Comparison of ENCODE assay signal across 18 cellular contexts in the genomic region with DNA sequence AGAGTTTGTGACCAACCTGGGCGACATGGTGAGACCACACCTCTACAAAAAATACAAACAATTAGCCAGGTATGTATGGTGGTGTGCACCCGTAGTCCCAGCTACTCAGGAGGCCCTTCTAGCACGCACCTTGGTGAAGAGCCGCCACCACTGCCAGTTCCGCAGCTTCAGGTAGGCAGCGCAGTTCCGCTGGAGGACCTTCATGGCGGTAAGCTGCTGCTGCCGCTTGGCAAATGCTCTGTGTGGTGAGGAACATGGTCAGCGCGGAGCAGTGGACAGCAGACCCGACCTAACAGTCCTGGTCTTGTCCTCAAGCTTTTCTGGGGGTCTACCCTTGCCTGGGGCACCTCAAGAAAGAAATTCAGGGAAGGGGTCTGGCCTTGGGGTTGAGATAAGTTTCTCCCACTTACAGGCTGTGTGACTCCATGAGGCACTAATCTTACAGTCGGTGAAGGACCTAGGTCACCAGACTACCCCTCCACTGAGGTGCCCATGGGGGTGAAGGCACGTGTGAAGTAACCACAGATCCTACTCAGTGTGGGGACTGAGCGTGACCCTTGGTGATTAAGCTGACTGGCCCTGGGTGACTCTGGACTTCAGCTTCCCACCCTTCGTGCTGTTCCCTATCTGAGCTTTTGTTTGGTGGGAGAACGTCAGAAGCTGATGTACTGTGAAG. TPM values are rescaled to one million over a fixed set of nuclear protein-coding genes. Genes with fewer than 3 reads are reported as not detected.
DNase-seq lines count a peak whose midpoint lies in the region; ATAC-seq and TF ChIP-seq lines count a peak whose summit lies in the region.
"Had no signal": no experiment of that assay in that cellular context is flagged by ENCODE, and none has a peak within 500 bp of the region (broad histone marks: within the 10 kb centered on the region; RNA-seq: fewer than 3 reads in every experiment).

No MANE protein-coding gene starts in this region.

- H3K9me1 ChIP-seq in IMR-90 (ENCODE audit: insufficient read depth, low read length): peaks cover 9% of the 10 kb centered on the region

- peaks cover 21% of the 10 kb centered on the region for H3K4me1 ChIP-seq in IMR-90 (ENCODE audit: control insufficient read depth, insufficient read depth, low read length)
- H3K4me1 ChIP-seq in rectal smooth muscle tissue (ENCODE audit: control insufficient read depth, insufficient read depth, low read length): peaks cover 16% of the 10 kb centered on the region
- no peaks in the 10 kb centered on the region for H3K4me1 ChIP-seq in thyroid gland

- H3K4me1 Mint-ChIP-seq in T-helper 2 cell treated with Interferon-gamma antibody and Interleukin-4, amounts not matched to agents 5 μg/mL and 100 μg/mL, for 36 hours (ENCODE audit: low read depth): no peaks in the 10 kb centered on the region

- peak overlapping the region; percentile 95 for H2AK5ac ChIP-seq in IMR-90 (ENCODE audit: low read depth, low read length)

- CTCF ChIA-PET in IMR-90 (lab: Yijun Ruan, JAX): interaction anchor here (1.0 to 2.1 kb wide), 2 partner anchors 82 to 167 kb away, joined by 3 to 17 read pairs; no protein-coding TSS in a partner anchor

- intact Hi-C loops in IMR-90 (cut with micrococcal nuclease): loop anchor here (1.0 kb wide), 1 partner anchor 27 kb away; no protein-coding TSS in a partner anchor
- intact Hi-C loops in thyroid gland (cut with DNase I): no loop called here

- peaks cover 90% of the 10 kb centered on the region for H4K20me1 ChIP-seq in IMR-90 (ENCODE audit: insufficient read depth, low read length)

- H2BK15ac ChIP-seq in IMR-90 (ENCODE audit: low read depth, low read length): peak overlapping the region; percentile 73; the same call in 2 of the 3 replicates

- H3K79me1 ChIP-seq in IMR-90 (ENCODE audit: low read depth in 1 of 2, low read length in 2 of 2): peaks cover 52 to 92% of the 10 kb centered on the region in 2 experiments

- H3K23ac ChIP-seq in IMR-90 (ENCODE audit: low read depth, low read length): peak overlapping the region; percentile 95

- peaks cover 77% of the 10 kb centered on the region for H3K36me3 Mint-ChIP-seq in T-helper 2 cell treated with Interferon-gamma antibody and Interleukin-4, amounts not matched to agents 5 μg/mL and 100 μg/mL, for 36 hours (ENCODE audit: low read depth)

- peak overlapping the region; percentile 94 for H4K91ac ChIP-seq in IMR-90 (ENCODE audit: insufficient read depth, low read depth, low read length)

- H3K9me3 ChIP-seq in IMR-90 (ENCODE audit: control insufficient read depth, insufficient read depth, low read length): no peaks in the 10 kb centered on the region
- no peaks in the 10 kb centered on the region for H3K9me3 ChIP-seq in thyroid gland
- H3K9me3 ChIP-seq: SK-N-SH had no signal

- H2BK20ac ChIP-seq in IMR-90 (ENCODE audit: low read depth, low read length): peak overlapping the region; percentile 92

- H3K27ac Mint-ChIP-seq in T-helper 2 cell treated with Interferon-gamma antibody and Interleukin-4, amounts not matched to agents 5 μg/mL and 100 μg/mL, for 36 hours: peak overlapping the region; percentile 52

- peak overlapping the region; percentile 89 for H4K5ac ChIP-seq in IMR-90 (ENCODE audit: low read depth, low read length)

- H3K4ac ChIP-seq in IMR-90 (ENCODE audit: low read depth, low read length): peak overlapping the region; percentile 96

- no peak for DNase-seq in T-helper 2 cell treated with Interferon-gamma antibody and Interleukin-4, amounts not matched to agents 5 μg/mL and 100 μg/mL, for 36 hours (ENCODE audit: low spot score)
- no peak for DNase-seq in T-helper 2 cell
- peak; percentile 55 for DNase-seq in IMR-90
- no peak for DNase-seq in epithelial cell of prostate (ENCODE audit: low read depth, low spot score)
- DNase-seq in thyroid gland: no peak
- DNase-seq in GM13976 (ENCODE audit: low spot score): no peak
- no peak for DNase-seq in left lobe of liver (ENCODE audit: low spot score)
- DNase-seq: 8988T; immature natural killer cell; NCI-H1436; NCI-H345; SK-N-SH; stimulated activated naive CD8-positive, alpha-beta T cell treated with anti-CD3 and anti-CD28 coated beads, Interleukin-15, amount 100 ng/mL, for 72 hours had no signal

- peak overlapping the region; percentile 33; the same call in 1 of the 2 replicates for H3K9ac ChIP-seq in IMR-90 (ENCODE audit: low read depth, low read length)
- H3K9ac ChIP-seq in rectal smooth muscle tissue (ENCODE audit: low read length): no peak overlapping the region
- H3K9ac ChIP-seq: KMS-11, SK-N-SH had no signal

- H3K14ac ChIP-seq in IMR-90 (replicated peaks; ENCODE audit: low read depth, low read length): peak overlapping the region; percentile 91

- TF ChIP-seq POLR2A in IMR-90 (IDR thresholded peaks at IDR 0.05; ENCODE audit: low read depth, low read length) (no peak), thyroid gland (IDR thresholded peaks at IDR 0.05) (no peak)

- H3K27me3 Mint-ChIP-seq in T-helper 2 cell treated with Interferon-gamma antibody and Interleukin-4, amounts not matched to agents 5 μg/mL and 100 μg/mL, for 36 hours (ENCODE audit: low read depth): no peaks in the 10 kb centered on the region
- H3K27me3 Mint-ChIP-seq: stimulated activated naive CD8-positive, alpha-beta T cell treated with anti-CD3 and anti-CD28 coated beads, Interleukin-15, amount 100 ng/mL, for 72 hours had no signal

- peak overlapping the region; percentile 93 for H3K18ac ChIP-seq in IMR-90 (ENCODE audit: low read depth, low read length)

- no peak for TF ChIP-seq CTCF in IMR-90 (conservative IDR thresholded peaks at IDR 0.05; ENCODE audit: low read depth, low read length)
- TF ChIP-seq CTCF in thyroid gland (IDR thresholded peaks at IDR 0.05): no peak
- no peak for TF ChIP-seq CTCF in GM13976 (IDR thresholded peaks at IDR 0.05; ENCODE audit: borderline replicate concordance, control extremely low read depth, extremely low read depth, insufficient read depth, missing control alignments)

- dilution Hi-C loops in IMR-90 (cut with HindIII; ENCODE audit: low sequenced_read_pairs, unreplicated experiment): no loop called here

- no peaks in the 10 kb centered on the region for H3K9me3 Mint-ChIP-seq in T-helper 2 cell treated with Interferon-gamma antibody and Interleukin-4, amounts not matched to agents 5 μg/mL and 100 μg/mL, for 36 hours
- H3K9me3 Mint-ChIP-seq: CD8-positive, alpha-beta T cell; stimulated activated naive CD8-positive, alpha-beta T cell treated with anti-CD3 and anti-CD28 coated beads, Interleukin-15, amount 100 ng/mL, for 72 hours had no signal

- H3K27me3 ChIP-seq in IMR-90 (ENCODE audit: control insufficient read depth, insufficient read depth, low read length) (no peaks in the 10 kb centered on the region), rectal smooth muscle tissue (ENCODE audit: control insufficient read depth, insufficient read depth, low read length) (no peaks in the 10 kb centered on the region), thyroid gland (no peaks in the 10 kb centered on the region)

- no peak for ATAC-seq in IMR-90 (ENCODE audit: low read depth)
- ATAC-seq in left lobe of liver: no peak
- ATAC-seq: CD8-positive, alpha-beta T cell; stimulated activated naive CD8-positive, alpha-beta T cell treated with anti-CD3 and anti-CD28 coated beads, Interleukin-15, amount 100 ng/mL, for 72 hours had no signal

- no TSS peak for BruUV-seq in IMR-90 (replicated peaks; lab: Mats Ljungman, UMichigan)

- H2BK5ac ChIP-seq in IMR-90 (ENCODE audit: low read depth, low read length, poor library complexity, severe bottlenecking): peak overlapping the region; percentile 99

- WGBS in IMR-90 (ENCODE audit: extremely low coverage in 2 of 2, insufficient read length in 1 of 2), 2 experiments: 100% methylated on average over 4 of the region's 17 CpGs; no CpG with 5 or more reads in 1 of the 2 experiments
- 94 to 95% methylated on average over 11 to 16 of the region's 17 CpGs for WGBS in thyroid gland, 2 donors

- TF ChIP-seq RAD21 in IMR-90 (IDR thresholded peaks at IDR 0.05; ENCODE audit: low read length): no peak

- H3K4me3 ChIP-seq in IMR-90 (ENCODE audit: insufficient read depth, low read depth, low read length): no peak overlapping the region
- H3K4me3 ChIP-seq in rectal smooth muscle tissue (ENCODE audit: low read length): no peak overlapping the region
- no peak overlapping the region for H3K4me3 ChIP-seq in thyroid gland (replicated peaks in 1 of 3)
- H3K4me3 ChIP-seq: skin epidermis had no signal

- peak overlapping the region; percentile 81; the same call in 1 of the 2 replicates for H3K56ac ChIP-seq in IMR-90 (ENCODE audit: extremely low read depth, insufficient read depth, low read length)

- H2AFZ ChIP-seq in IMR-90 (replicated peaks; ENCODE audit: low read length, poor library complexity): peak overlapping the region; percentile 52

- POLR2A ChIA-PET in IMR-90 (lab: Charles Lee; ENCODE audit: unreplicated experiment): interaction anchor here (0.9 to 1.0 kb wide), 2 partner anchors 69 to 76 kb away, joined by 5 to 11 read pairs; no protein-coding TSS in a partner anchor

- peaks cover 93% of the 10 kb centered on the region for H3K36me3 ChIP-seq in IMR-90 (ENCODE audit: control insufficient read depth, insufficient read depth, low read length)
- peaks cover 92% of the 10 kb centered on the region for H3K36me3 ChIP-seq in rectal smooth muscle tissue (ENCODE audit: control insufficient read depth, insufficient read depth, low read length)
- H3K36me3 ChIP-seq in thyroid gland: peaks cover 97 to 99% of the 10 kb centered on the region in 2 donors

- no peak overlapping the region for H3K4me3 Mint-ChIP-seq in T-helper 2 cell treated with Interferon-gamma antibody and Interleukin-4, amounts not matched to agents 5 μg/mL and 100 μg/mL, for 36 hours
- H3K4me3 Mint-ChIP-seq: CD8-positive, alpha-beta T cell; immature natural killer cell; stimulated activated naive CD8-positive, alpha-beta T cell treated with anti-CD3 and anti-CD28 coated beads, Interleukin-15, amount 100 ng/mL, for 72 hours had no signal

- peak overlapping the region; percentile 16; the same call in 1 of the 2 replicates for H3K4me2 ChIP-seq in IMR-90 (ENCODE audit: low read depth, low read length)
- H3K4me2 ChIP-seq: KMS-11, SK-N-SH had no signal

- peak overlapping the region; percentile 98 for H3K27ac ChIP-seq in IMR-90 (ENCODE audit: insufficient read depth, low read length)
- H3K27ac ChIP-seq in epithelial cell of prostate: peak overlapping the region; percentile 35
- peak overlapping the region; percentile 67 for H3K27ac ChIP-seq in rectal smooth muscle tissue (ENCODE audit: low read depth, low read length)
- peak overlapping the region in 1 of 3 donors; percentile 8 for H3K27ac ChIP-seq in thyroid gland
- H3K27ac ChIP-seq: KMS-11, skin epidermis had no signal

- H2BK120ac ChIP-seq in IMR-90 (ENCODE audit: low read depth, low read length): peak overlapping the region; percentile 94

- peak overlapping the region; percentile 83 to 91 for H4K8ac ChIP-seq in IMR-90 (ENCODE audit: low read depth in 2 of 2, low read length in 2 of 2)

- in situ Hi-C loops in IMR-90 (cut with MboI; ENCODE audit: low sequenced_read_pairs): no loop called here
- in situ Hi-C loops in GM13976 (cut with MboI; ENCODE audit: low sequenced_read_pairs, unreplicated experiment): no loop called here

- peak overlapping the region; percentile 74 for H2AK9ac ChIP-seq in IMR-90 (replicated peaks; ENCODE audit: low read depth, low read length, poor library complexity)

RNA-seq across cellular contexts. Expression of a gene that starts 49.6 kb away (rescaled TPM):
- total RNA-seq in IMR-90 (2012; rRNA removed) (0.36 and 0.56 TPM in 2 replicates), thyroid gland (10 to 100 TPM in 3 of 4 donors, 1 to 10 TPM in 1; 6.7 to 16.8 (median 11.0) TPM), left lobe of liver (99.8 TPM)
- polyA plus RNA-seq in IMR-90 (2012; rRNA removed): 0.69 and 0.77 TPM in 2 replicates
- polyA plus RNA-seq in IMR-90 (2012; cell fraction: cytosol; rRNA removed): 0.38 and 0.84 TPM in 2 replicates
- polyA plus RNA-seq in IMR-90 (2012; cell fraction: nucleus; rRNA removed; ENCODE audit: low replicate concordance): 0.42 and 0.97 TPM in 2 replicates
- total RNA-seq: G401 had no signal
